Comparison of ENCODE assay signal across 13 cellular contexts in genomic region chr3:66492672-66493071, GRCh38. TPM values are rescaled to one million over a fixed set of nuclear protein-coding genes. Genes with fewer than 3 reads are reported as not detected.
A peak's percentile ranks its signal among the peaks of the same experiment; 100 is the strongest.
DNase-seq lines count a peak whose midpoint lies in the region; FAIRE-seq and TF ChIP-seq lines count a peak whose summit lies in the region.
"Had no signal": no experiment of that assay in that cellular context is flagged by ENCODE, and none has a peak within 500 bp of the region (broad histone marks: within the 10 kb centered on the region; RNA-seq: fewer than 3 reads in every experiment).

No MANE protein-coding gene starts in this region.

- H3K27me3 ChIP-seq in H1 (replicated peaks in 1 of 4; ENCODE audit: control insufficient read depth in 3 of 4, extremely low read depth in 1 of 4, insufficient read depth in 3 of 4, low read length in 3 of 4) = no peaks in the 10 kb centered on the region
- H3K27me3 ChIP-seq in sigmoid colon = no peaks in the 10 kb centered on the region
- no peaks in the 10 kb centered on the region for H3K27me3 ChIP-seq in spleen (replicated peaks in 1 of 7)

- POLR2A ChIA-PET in H1 (lab: Charles Lee; ENCODE audit: partially characterized antibody) = interaction anchor here (0.6 to 7.5 kb wide), 6 partner anchors 9 to 64 kb away, joined by 3 to 51 read pairs (median 6); no protein-coding TSS in a partner anchor

- TF ChIP-seq POLR2A in H1 (IDR thresholded peaks at IDR 0.05; ENCODE audit: control extremely low read depth in 1 of 2, low read depth in 2 of 2, low read length in 2 of 2) = no peak
- TF ChIP-seq POLR2A in sigmoid colon (IDR thresholded peaks at IDR 0.05) = no peak
- no peak for TF ChIP-seq POLR2A in spleen (IDR thresholded peaks at IDR 0.05)

- TF ChIP-seq CTCF in H1 (IDR thresholded peaks at IDR 0.05; ENCODE audit: control extremely low read depth in 1 of 3, insufficient read depth in 1 of 3, low read depth in 1 of 3, low read length in 3 of 3) = no peak
- no peak for TF ChIP-seq CTCF in sigmoid colon (IDR thresholded peaks at IDR 0.05)
- TF ChIP-seq CTCF in spleen (IDR thresholded peaks at IDR 0.05 in 8 of 11, conservative IDR thresholded peaks at IDR 0.05 in 3 of 11) = no peak

- TF ChIP-seq RAD21 in H1 (IDR thresholded peaks at IDR 0.05 in 1 of 2, conservative IDR thresholded peaks at IDR 0.05 in 1 of 2; ENCODE audit: low read depth in 2 of 2, low read length in 2 of 2) = no peak

- H3K9me3 ChIP-seq in H1 (ENCODE audit: insufficient read depth in 2 of 2, low read depth in 1 of 2, low read length in 1 of 2) = no peaks in the 10 kb centered on the region
- H3K9me3 ChIP-seq in sigmoid colon = no peaks in the 10 kb centered on the region
- H3K9me3 ChIP-seq in spleen = no peaks in the 10 kb centered on the region
- H3K9me3 ChIP-seq: Caco-2 had no signal

- H3K56ac ChIP-seq in H1 (replicated peaks; ENCODE audit: insufficient read length, low read depth, low read length) = no peak overlapping the region

- no peak overlapping the region for H2AFZ ChIP-seq in H1 (ENCODE audit: low read length)

- no peak overlapping the region for H4K91ac ChIP-seq in H1 (replicated peaks; ENCODE audit: insufficient read length, low read length)

- no peaks in the 10 kb centered on the region; the same call in 1 of the 2 replicates for H3K23me2 ChIP-seq in H1 (ENCODE audit: low read depth, low read length)

- H4K5ac ChIP-seq in H1 (ENCODE audit: insufficient read length, low read depth, low read length) = no peak overlapping the region

- no peak overlapping the region for H3K9ac ChIP-seq in H1 (replicated peaks in 1 of 4; ENCODE audit: extremely low read depth in 1 of 4, low read depth in 3 of 4, low read length in 3 of 4)

- no peak overlapping the region for H2BK12ac ChIP-seq in H1 (ENCODE audit: low read depth, low read length)

- peaks cover 11 to 43% (median 37%) of the 10 kb centered on the region in 4 experiments for H3K4me1 ChIP-seq in H1 (replicated peaks in 1 of 4; ENCODE audit: control insufficient read depth in 3 of 4, insufficient read depth in 4 of 4, low read length in 3 of 4)
- peaks cover 2 to 100% (median 94%) of the 10 kb centered on the region in 4 donors for H3K4me1 ChIP-seq in sigmoid colon
- H3K4me1 ChIP-seq in spleen = peaks cover 0 to 91% (median 38%) of the 10 kb centered on the region in 6 donors

- CTCF ChIA-PET in H1 (lab: Charles Lee; ENCODE audit: partially characterized antibody) = interaction anchor here (1.8 to 2.6 kb wide), 3 partner anchors 23 to 84 kb away, joined by 4 to 19 read pairs (median 7); no protein-coding TSS in a partner anchor

- peaks cover 5% of the 10 kb centered on the region for H3K79me1 ChIP-seq in H1 (ENCODE audit: low read depth, low read length)

- H2BK5ac ChIP-seq in H1 (ENCODE audit: low read depth, low read length) = no peak overlapping the region

- peak; percentile 32 for FAIRE-seq in H1 (lab: Jason Lieb, UNC)
- FAIRE-seq: colon had no signal

- no peak overlapping the region for H2BK120ac ChIP-seq in H1 (replicated peaks; ENCODE audit: low read depth, low read length)

- H2BK15ac ChIP-seq in H1 (ENCODE audit: low read length) = no peak overlapping the region; the same call in 1 of the 2 replicates

- H3K23ac ChIP-seq in H1 (ENCODE audit: insufficient read length) = no peak overlapping the region

- peak overlapping the region; percentile 10 for H3K18ac ChIP-seq in H1 (ENCODE audit: extremely low read depth, low read length)

- H3K4ac ChIP-seq in H1 (replicated peaks; ENCODE audit: insufficient read length, low read depth, low read length) = no peak overlapping the region

- TF ChIP-seq EP300 in H1 (IDR thresholded peaks at IDR 0.05; ENCODE audit: borderline replicate concordance in 1 of 2, low read depth in 2 of 2, low read length in 2 of 2) = no peak
- TF ChIP-seq EP300 in sigmoid colon (IDR thresholded peaks at IDR 0.05) = no peak

- H3K4me3 ChIP-seq in H1 (ENCODE audit: extremely low read depth in 1 of 4, insufficient read depth in 2 of 4, low read depth in 3 of 4, low read length in 4 of 4) (peak overlapping the region in 1 of 4 experiments; percentile 41; a peak in 1 of 8 replicates), sigmoid colon (no peak overlapping the region), spleen (no peak overlapping the region)

- DNase-seq in DMS153 treated with DMSO at 0.1 percent for 48 hours (lab: John Stamatoyannopoulos, UW; ENCODE audit: unreplicated experiment) (peak; percentile 39), NCI-H2029 treated with DMSO at 0.1 percent for 48 hours (lab: John Stamatoyannopoulos, UW) (peak; percentile 66), H1 (ENCODE audit: low read depth in 1 of 2, low spot score in 2 of 2) (no peak), sigmoid colon (no peak), spleen (no peak), GM19238 (ENCODE audit: insufficient read length, low spot score) (no peak)
- DNase-seq in activated CD4-positive, CD25-positive, alpha-beta regulatory T cell treated with anti-CD3 and anti-CD28 coated beads, Interleukin-2, amount 50 U/mL, for 72 hours = no peak
- DNase-seq: activated CD4-positive, alpha-beta T cell treated with anti-CD3 and anti-CD28 coated beads for 4 hours; activated naive CD4-positive, alpha-beta T cell treated with anti-CD3 and anti-CD28 coated beads, Interleukin-2, amount 10 ng/mL, durations not matched to agents 7 days and 5 days; Caco-2; left cardiac atrium; stimulated activated CD4-positive, alpha-beta T cell treated with anti-CD3 and anti-CD28 coated beads, Interleukin-15, amount 100 ng/mL, for 24 hours had no signal

- H3K14ac ChIP-seq in H1 (ENCODE audit: insufficient read length) = no peak overlapping the region

- H2AK5ac ChIP-seq in H1 (ENCODE audit: low read depth, low read length) = 0 out of 2 replicates have a peak overlapping the region, but pooled peaks have one; percentile 1

- H3K79me2 ChIP-seq in H1 (ENCODE audit: control insufficient read depth in 1 of 2, insufficient read depth in 2 of 2, low read length in 2 of 2) = peaks cover 44 to 99% of the 10 kb centered on the region in 2 experiments

- no peak overlapping the region for H4K8ac ChIP-seq in H1 (ENCODE audit: extremely low read depth, insufficient read depth, low read length)

- intact Hi-C loops in sigmoid colon (cut with DNase I) = no loop called here
- intact Hi-C loops in spleen (cut with DNase I; ENCODE audit: low total_unique reads) = no loop called here

- peak overlapping the region; percentile 46 to 93 for H3K4me2 ChIP-seq in H1 (ENCODE audit: insufficient read depth in 1 of 2, low read depth in 2 of 2, low read length in 2 of 2)

- WGBS in H1 (ENCODE audit: extremely low coverage in 1 of 2, insufficient coverage in 1 of 2, insufficient read length in 1 of 2, insufficient replicate concordance in 2 of 2, low coverage in 1 of 2, low lambda C conversion rate in 2 of 2, missing lambda C conversion rate in 1 of 2), 2 experiments = 56% methylated on average over 7 of the region's 7 CpGs; no CpG with 5 or more reads in 1 of the 2 experiments
- 13 to 59% methylated on average over 7 of the region's 7 CpGs for WGBS in sigmoid colon, 2 donors
- 61 to 80% (median 72%) methylated on average over 7 of the region's 7 CpGs for WGBS in spleen, 5 donors

- H3K27ac ChIP-seq in H1 (ENCODE audit: low read depth, low read length) = no peak overlapping the region
- H3K27ac ChIP-seq in sigmoid colon = peak overlapping the region; percentile 53 to 95 (median 91)
- no peak overlapping the region for H3K27ac ChIP-seq in spleen

- H2BK20ac ChIP-seq in H1 (ENCODE audit: low read length) = no peak overlapping the region

- H3K36me3 ChIP-seq in H1 (ENCODE audit: control insufficient read depth in 2 of 4, insufficient read depth in 4 of 4, low read length in 3 of 4) = no peaks in the 10 kb centered on the region; a peak in 1 of 8 replicates
- no peaks in the 10 kb centered on the region for H3K36me3 ChIP-seq in sigmoid colon
- no peaks in the 10 kb centered on the region for H3K36me3 ChIP-seq in spleen

- H4K20me1 ChIP-seq in H1 (replicated peaks in 1 of 2; ENCODE audit: control insufficient read depth in 1 of 2, insufficient read depth in 2 of 2, low read length in 2 of 2) = peaks cover 8 to 30% of the 10 kb centered on the region in 2 experiments

TF ChIP-seq in H1, 55 proteins besides CTCF, POLR2A, EP300 and RAD21 (continues in another document):
- TF ChIP-seq ATF2 (IDR thresholded peaks at IDR 0.05; ENCODE audit: low read length) (no peak), CEBPB (IDR thresholded peaks at IDR 0.05; ENCODE audit: low read depth, low read length) (no peak), SP2 (IDR thresholded peaks at IDR 0.05; ENCODE audit: low read length) (no peak), JUND (IDR thresholded peaks at IDR 0.05; ENCODE audit: low read length) (no peak), SP4 (IDR thresholded peaks at IDR 0.05; ENCODE audit: low read length) (no peak), SP1 (IDR thresholded peaks at IDR 0.05; ENCODE audit: low read depth, low read length) (no peak), ASH2L (IDR thresholded peaks at IDR 0.05; ENCODE audit: low read length) (no peak), SIX5 (IDR thresholded peaks at IDR 0.05; ENCODE audit: low read depth, low read length) (no peak), RBBP5 (IDR thresholded peaks at IDR 0.05; ENCODE audit: borderline replicate concordance, low read depth, low read length) (no peak)

RNA-seq across cellular contexts. Expression of gene LRIG1, which starts 8.2 kb away (rescaled TPM):
- total RNA-seq in H1 (2021; fragmentation: NEBNext Ultra II Directional; extraction: Animal tissue kit (Norgen Biotek cat#: 25700)) = 78.1 and 86.8 TPM in 2 replicates
- polyA plus RNA-seq in H1 (2011; rRNA removed) (88.7 and 94.1 TPM in 2 replicates), sigmoid colon (10 to 100 TPM in 1 of 3 donors, 1 to 10 TPM in 2; 4.2 to 36.1 (median 6.0) TPM), spleen (10 to 100 TPM in 1 of 3 donors, 1 to 10 TPM in 2; 5.9 to 10.6 (median 8.6) TPM)
- 87.8 TPM for polyA plus RNA-seq in H1 (2011; cell fraction: cytosol; rRNA removed)
- polyA plus RNA-seq in H1 (2011; cell fraction: nucleus; rRNA removed) = 241 TPM
- polyA plus RNA-seq in H1 (2012, experiment 1 of 2) = 76.9 to 126 TPM (median 101 TPM) in 4 replicates
- 35.9 TPM for polyA plus RNA-seq in H1 (2012, experiment 2 of 2)
- 95.4 TPM for polyA plus RNA-seq in H1 (2013, experiment 1 of 2)
- 95.1 TPM for polyA plus RNA-seq in H1 (2013, experiment 2 of 2)
- polyA minus RNA-seq in H1 (2011; rRNA and poly(A)+ RNA removed) = 291 and 398 TPM in 2 replicates
- 82.9 TPM for polyA minus RNA-seq in H1 (2011; cell fraction: cytosol; rRNA and poly(A)+ RNA removed)
- 139 TPM for polyA minus RNA-seq in H1 (2011; cell fraction: nucleus; rRNA and poly(A)+ RNA removed)
- total RNA-seq in sigmoid colon (100 to 1,000 TPM; 150 to 226 (median 210) TPM), spleen (10 to 100 TPM; 10.6 to 19.7 (median 12.4) TPM)

Comparison
In these comparisons a context has a peak if more than half of its experiments do, and no peak if none do; other contexts are left out.
1. DNase-seq: peak in DMS153 treated with DMSO at 0.1 percent for 48 hours (single experiment) and NCI-H2029 treated with DMSO at 0.1 percent for 48 hours (single experiment); none in H1 (0 of 2), sigmoid colon (single experiment), activated CD4-positive, CD25-positive, alpha-beta regulatory T cell treated with anti-CD3 and anti-CD28 coated beads, Interleukin-2, amount 50 U/mL, for 72 hours (single experiment), spleen (single experiment) and GM19238 (single experiment).
2. H3K27ac ChIP-seq: peak in sigmoid colon (4 of 4); none in H1 (single experiment) and spleen (0 of 8).